In genomic region chr15:45375836-45376235, GRCh38 we compare ENCODE assay signal across 29 cellular contexts. TPM values are rescaled to one million over a fixed set of nuclear protein-coding genes. Genes with fewer than 3 reads are reported as not detected.
A peak's percentile ranks its signal among the peaks of the same experiment; 100 is the strongest.
DNase-seq lines count a peak whose midpoint lies in the region; ATAC-seq, FAIRE-seq and TF ChIP-seq lines count a peak whose summit lies in the region.
"Had no signal": no experiment of that assay in that cellular context is flagged by ENCODE, and none has a peak within 500 bp of the region (broad histone marks: within the 10 kb centered on the region; RNA-seq: fewer than 3 reads in every experiment).

No MANE protein-coding gene starts in this region.

- POLR2A ChIA-PET in CD4-positive, alpha-beta T cell (lab: Charles Lee): no interaction called here
- POLR2A ChIA-PET in CD4-positive, alpha-beta memory T cell (lab: Charles Lee; ENCODE audit: partially characterized antibody): no interaction called here
- POLR2A ChIA-PET in activated CD8-positive, alpha-beta T cell treated with anti-CD3 and anti-CD28 coated beads for 36 hours (lab: Charles Lee): interaction anchor here (3.2 kb wide), 1 partner anchor 27 kb away, joined by 9 read pairs; a partner anchor contains a TSS

- CTCF ChIA-PET in CD4-positive, alpha-beta T cell (lab: Charles Lee): no interaction called here
- CTCF ChIA-PET in CD4-positive, alpha-beta memory T cell (lab: Charles Lee; ENCODE audit: partially characterized antibody): no interaction called here
- CTCF ChIA-PET in activated CD8-positive, alpha-beta T cell treated with anti-CD3 and anti-CD28 coated beads for 36 hours (lab: Charles Lee): interaction anchor here (0.8 to 2.8 kb wide), 6 partner anchors 10 to 171 kb away, joined by 3 to 9 read pairs (median 4); no protein-coding TSS in a partner anchor

- H3K27me3 Mint-ChIP-seq in CD4-positive, alpha-beta T cell: peaks cover 61% of the 10 kb centered on the region
- peaks cover 7% of the 10 kb centered on the region for H3K27me3 Mint-ChIP-seq in astrocyte (ENCODE audit: low read depth, unreplicated experiment)
- H3K27me3 Mint-ChIP-seq in CD4-positive, alpha-beta memory T cell: peaks cover 49 to 55% of the 10 kb centered on the region in 2 donors
- peaks cover 34% of the 10 kb centered on the region for H3K27me3 Mint-ChIP-seq in activated CD8-positive, alpha-beta T cell treated with anti-CD3 and anti-CD28 coated beads for 36 hours

- no peak overlapping the region for H3K4me2 ChIP-seq in astrocyte (ENCODE audit: low read length)

- H3K36me3 Mint-ChIP-seq in CD4-positive, alpha-beta T cell (ENCODE audit: low read depth): no peaks in the 10 kb centered on the region
- H3K36me3 Mint-ChIP-seq in astrocyte (ENCODE audit: low read depth, unreplicated experiment): no peaks in the 10 kb centered on the region
- no peaks in the 10 kb centered on the region for H3K36me3 Mint-ChIP-seq in CD4-positive, alpha-beta memory T cell
- no peaks in the 10 kb centered on the region for H3K36me3 Mint-ChIP-seq in activated CD8-positive, alpha-beta T cell treated with anti-CD3 and anti-CD28 coated beads for 36 hours (ENCODE audit: low read depth)

- WGBS in pancreas, 2 donors: 9 to 13% methylated on average over 3 of the region's 3 CpGs

- H3K27ac ChIP-seq in CD4-positive, alpha-beta T cell (ENCODE audit: low read depth, low read length): no peak overlapping the region
- H3K27ac ChIP-seq in astrocyte (ENCODE audit: low read depth, low read length) (no peak overlapping the region), kidney (ENCODE audit: low read depth in 2 of 2, low read length in 2 of 2) (peak overlapping the region; percentile 68 to 78), pancreas (peak overlapping the region in 3 of 4 donors; percentile 92 to 98 (median 96))
- H3K27ac ChIP-seq in CD4-positive, alpha-beta memory T cell (ENCODE audit: low read depth, low read length): no peak overlapping the region
- H3K27ac ChIP-seq: cardiac muscle cell, parathyroid adenoma, SJSA1 had no signal

- H3K36me3 ChIP-seq in astrocyte (ENCODE audit: insufficient read depth, low read length) (no peaks in the 10 kb centered on the region), kidney (ENCODE audit: control insufficient read depth in 1 of 2, insufficient read depth in 2 of 2, low read length in 2 of 2) (no peaks in the 10 kb centered on the region), pancreas (peaks cover 0 to 17% (median 15%) of the 10 kb centered on the region in 3 donors)
- H3K36me3 ChIP-seq in CD4-positive, alpha-beta memory T cell (ENCODE audit: insufficient read depth, low read length): no peaks in the 10 kb centered on the region
- H3K36me3 ChIP-seq: BE2C, cardiac muscle cell, SJSA1 had no signal

- H3K9me3 ChIP-seq in CD4-positive, alpha-beta T cell (ENCODE audit: control insufficient read depth, low read length): no peaks in the 10 kb centered on the region
- H3K9me3 ChIP-seq in astrocyte (ENCODE audit: insufficient read depth, low read depth, low read length): no peaks in the 10 kb centered on the region
- no peaks in the 10 kb centered on the region for H3K9me3 ChIP-seq in kidney (ENCODE audit: control insufficient read depth in 1 of 2, low read length in 2 of 2)
- no peaks in the 10 kb centered on the region for H3K9me3 ChIP-seq in pancreas
- no peaks in the 10 kb centered on the region for H3K9me3 ChIP-seq in CD4-positive, alpha-beta memory T cell (ENCODE audit: control insufficient read depth in 1 of 2, low read length in 2 of 2)

- no peak for DNase-seq in CD4-positive, alpha-beta T cell
- no peak for DNase-seq in astrocyte (ENCODE audit: low read depth)
- DNase-seq in kidney: no peak
- no peak for DNase-seq in pancreas
- DNase-seq in HUDEP-2 (lab: John Stamatoyannopoulos, UW; ENCODE audit: unreplicated experiment in 76 of 76): no peak
- no peak for DNase-seq in CD4-positive, alpha-beta memory T cell
- no peak for DNase-seq in activated CD8-positive, alpha-beta T cell treated with anti-CD3 and anti-CD28 coated beads for 36 hours
- DNase-seq: activated naive CD4-positive, alpha-beta T cell treated with anti-CD3 and anti-CD28 coated beads for 36 hours; activated T-cell treated with anti-CD3 and anti-CD28 coated beads, Interleukin-2, amount 50 U/mL, for 48 hours; amniotic stem cell; BE2C; dermis blood vessel endothelial cell; DMS79; GF-D8; HFFc6; mesenchymal stem cell; naive thymus-derived CD8-positive, alpha-beta T cell; NCI-H146; NCI-H510A treated with DMSO at 0.1 percent for 48 hours; stimulated activated CD4-positive, alpha-beta T cell treated with anti-CD3 and anti-CD28 coated beads, Interleukin-15, amount 100 ng/mL, for 24 hours; stimulated activated naive CD8-positive, alpha-beta T cell treated with anti-CD3 and anti-CD28 coated beads, Interleukin-15, amount 100 ng/mL, for 72 hours had no signal

- TF ChIP-seq CTCF in CD4-positive, alpha-beta T cell (IDR thresholded peaks at IDR 0.05): no peak
- TF ChIP-seq CTCF in astrocyte (IDR thresholded peaks at IDR 0.05; ENCODE audit: insufficient read depth, low read depth, low read length): no peak
- no peak for TF ChIP-seq CTCF in kidney (IDR thresholded peaks at IDR 0.05; ENCODE audit: borderline replicate concordance, extremely low read depth, insufficient read depth)
- no peak for TF ChIP-seq CTCF in pancreas (IDR thresholded peaks at IDR 0.05)
- TF ChIP-seq CTCF in activated CD8-positive, alpha-beta T cell treated with anti-CD3 and anti-CD28 coated beads for 36 hours (IDR thresholded peaks at IDR 0.05): no peak

- FAIRE-seq in astrocyte (lab: Jason Lieb, UNC) (no peak), kidney (lab: Jason Lieb, UNC) (no peak), pancreas (lab: Jason Lieb, UNC) (no peak)
- FAIRE-seq: RCC 7860 had no signal

- intact Hi-C loops in CD4-positive, alpha-beta T cell (cut with DNase I, micrococcal nuclease): no loop called here
- intact Hi-C loops in kidney (cut with DNase I): no loop called here
- intact Hi-C loops in pancreas (cut with DNase I): no loop called here
- intact Hi-C loops in CD4-positive, alpha-beta memory T cell (cut with micrococcal nuclease): no loop called here
- intact Hi-C loops in activated CD8-positive, alpha-beta T cell treated with anti-CD3 and anti-CD28 coated beads for 36 hours (cut with micrococcal nuclease): no loop called here

- peaks cover 29% of the 10 kb centered on the region for H3K4me1 Mint-ChIP-seq in CD4-positive, alpha-beta T cell (ENCODE audit: low read depth)
- peaks cover 14% of the 10 kb centered on the region for H3K4me1 Mint-ChIP-seq in astrocyte (ENCODE audit: low read depth, unreplicated experiment)
- H3K4me1 Mint-ChIP-seq in CD4-positive, alpha-beta memory T cell: peaks cover 5 to 22% (median 17%) of the 10 kb centered on the region in 4 donors
- peaks cover 15% of the 10 kb centered on the region for H3K4me1 Mint-ChIP-seq in activated CD8-positive, alpha-beta T cell treated with anti-CD3 and anti-CD28 coated beads for 36 hours (ENCODE audit: low read depth)

- H4K20me1 ChIP-seq in astrocyte (ENCODE audit: insufficient read depth, low read length): no peaks in the 10 kb centered on the region

- peaks cover 12% of the 10 kb centered on the region for H3K4me1 ChIP-seq in astrocyte (ENCODE audit: insufficient read depth, low read length)
- H3K4me1 ChIP-seq in kidney (ENCODE audit: control insufficient read depth in 1 of 2, insufficient read depth in 1 of 2, low read depth in 1 of 2, low read length in 2 of 2): peaks cover 0 to 3% of the 10 kb centered on the region in 2 donors
- peaks cover 0 to 19% (median 12%) of the 10 kb centered on the region in 3 donors for H3K4me1 ChIP-seq in pancreas
- H3K4me1 ChIP-seq in CD4-positive, alpha-beta memory T cell (ENCODE audit: insufficient read depth, low read length): peaks cover 11% of the 10 kb centered on the region
- H3K4me1 ChIP-seq: BE2C, parathyroid adenoma had no signal

- H3K9ac ChIP-seq in astrocyte (ENCODE audit: low read length) (no peak overlapping the region), kidney (ENCODE audit: low read length in 2 of 2) (peak overlapping the region in 1 of 2 donors; percentile 89)
- H3K9ac ChIP-seq: parathyroid adenoma had no signal

- H3K9me3 Mint-ChIP-seq in CD4-positive, alpha-beta T cell: no peaks in the 10 kb centered on the region
- no peaks in the 10 kb centered on the region for H3K9me3 Mint-ChIP-seq in astrocyte (ENCODE audit: unreplicated experiment)
- no peaks in the 10 kb centered on the region for H3K9me3 Mint-ChIP-seq in CD4-positive, alpha-beta memory T cell
- no peaks in the 10 kb centered on the region for H3K9me3 Mint-ChIP-seq in activated CD8-positive, alpha-beta T cell treated with anti-CD3 and anti-CD28 coated beads for 36 hours
- H3K9me3 Mint-ChIP-seq: activated naive CD4-positive, alpha-beta T cell treated with anti-CD3 and anti-CD28 coated beads for 36 hours; GM23338; HFFc6; naive thymus-derived CD8-positive, alpha-beta T cell; stimulated activated naive CD8-positive, alpha-beta T cell treated with anti-CD3 and anti-CD28 coated beads, Interleukin-15, amount 100 ng/mL, for 72 hours had no signal

- H3K27ac Mint-ChIP-seq in CD4-positive, alpha-beta T cell: no peak overlapping the region
- peak overlapping the region; percentile 21 for H3K27ac Mint-ChIP-seq in astrocyte (ENCODE audit: unreplicated experiment)
- no peak overlapping the region for H3K27ac Mint-ChIP-seq in CD4-positive, alpha-beta memory T cell
- no peak overlapping the region for H3K27ac Mint-ChIP-seq in activated CD8-positive, alpha-beta T cell treated with anti-CD3 and anti-CD28 coated beads for 36 hours
- H3K27ac Mint-ChIP-seq: activated naive CD4-positive, alpha-beta T cell treated with anti-CD3 and anti-CD28 coated beads for 36 hours; GM23338; HFFc6; stimulated activated naive CD8-positive, alpha-beta T cell treated with anti-CD3 and anti-CD28 coated beads, Interleukin-15, amount 100 ng/mL, for 72 hours had no signal

- H3K27me3 ChIP-seq in CD4-positive, alpha-beta T cell (ENCODE audit: control insufficient read depth, insufficient read depth, low read length): peaks cover 73% of the 10 kb centered on the region
- H3K27me3 ChIP-seq in astrocyte (ENCODE audit: insufficient read depth, low read length) (peaks cover 43% of the 10 kb centered on the region), pancreas (no peaks in the 10 kb centered on the region)
- H3K27me3 ChIP-seq in CD4-positive, alpha-beta memory T cell (ENCODE audit: insufficient read depth, low read length): peaks cover 45% of the 10 kb centered on the region

- no peak for ATAC-seq in CD4-positive, alpha-beta T cell (ENCODE audit: poor library complexity)
- ATAC-seq in pancreas (no peak), HG02981 (IDR thresholded peaks at IDR 0.05; ENCODE audit: unreplicated experiment) (no peak)
- no peak for ATAC-seq in activated CD8-positive, alpha-beta T cell treated with anti-CD3 and anti-CD28 coated beads for 36 hours
- ATAC-seq: GM23338; naive thymus-derived CD8-positive, alpha-beta T cell; stimulated activated naive CD8-positive, alpha-beta T cell treated with anti-CD3 and anti-CD28 coated beads, Interleukin-15, amount 100 ng/mL, for 72 hours had no signal

- H3K4me3 ChIP-seq in astrocyte (ENCODE audit: insufficient read depth, low read depth, low read length): no peak overlapping the region
- peak overlapping the region; percentile 75 to 83 for H3K4me3 ChIP-seq in kidney (ENCODE audit: low read length in 2 of 2)
- peak overlapping the region; percentile 74 to 93 (median 88) for H3K4me3 ChIP-seq in pancreas
- no peak overlapping the region for H3K4me3 ChIP-seq in CD4-positive, alpha-beta memory T cell (ENCODE audit: low read length in 2 of 2)
- H3K4me3 ChIP-seq: cardiac muscle cell, GM23338, SJSA1 had no signal

- peak overlapping the region; percentile 35 for H3K4me3 Mint-ChIP-seq in CD4-positive, alpha-beta T cell
- H3K4me3 Mint-ChIP-seq in astrocyte (ENCODE audit: unreplicated experiment): no peak overlapping the region
- peak overlapping the region in 3 of 8 donors; percentile 12 to 35 (median 14) for H3K4me3 Mint-ChIP-seq in CD4-positive, alpha-beta memory T cell
- no peak overlapping the region for H3K4me3 Mint-ChIP-seq in activated CD8-positive, alpha-beta T cell treated with anti-CD3 and anti-CD28 coated beads for 36 hours
- H3K4me3 Mint-ChIP-seq: activated naive CD4-positive, alpha-beta T cell treated with anti-CD3 and anti-CD28 coated beads for 36 hours; HFFc6 had no signal

- no peaks in the 10 kb centered on the region for H3K79me2 ChIP-seq in astrocyte (ENCODE audit: insufficient read depth, low read length)
- H3K79me2 ChIP-seq: parathyroid adenoma had no signal

- no peak overlapping the region for H2AFZ ChIP-seq in astrocyte (ENCODE audit: low read depth, low read length)
- H2AFZ ChIP-seq: GM23338, parathyroid adenoma had no signal

RNA-seq across cellular contexts. Expression of gene GATM, which starts 2.5 kb away (rescaled TPM):
- total RNA-seq in CD4-positive, alpha-beta T cell: under 1 TPM; 0.55 to 0.70 TPM
- 5.1 and 5.4 TPM in 2 replicates for total RNA-seq in astrocyte
- total RNA-seq in kidney: 79.5 TPM
- 421 TPM for polyA plus RNA-seq in kidney (ENCODE audit: insufficient read depth, low read depth, low replicate concordance)
- 1,000 to 10,000 TPM in 4 of 6 donors, 100 to 1,000 TPM in 2; 862 to 1,576 (median 1,249) TPM for total RNA-seq in pancreas
- polyA plus RNA-seq in pancreas: 100 to 1,000 TPM; 343 to 367 TPM
- total RNA-seq in CD4-positive, alpha-beta memory T cell: 1 to 10 TPM; 1.1 to 1.6 TPM
- polyA plus RNA-seq in CD4-positive, alpha-beta memory T cell: under 1 TPM in 1 of 2 donors, not detected in 1; 0.26 TPM
- total RNA-seq in activated CD8-positive, alpha-beta T cell treated with anti-CD3 and anti-CD28 coated beads for 36 hours: 1 to 10 TPM; 5.6 to 6.5 TPM
- total RNA-seq: glomerular endothelial cell, HT1080, SJSA1 had no signal

Comparison
In these comparisons a context has a peak if more than half of its experiments do, and no peak if none do; other contexts are left out.
1. H3K27ac ChIP-seq: peak in kidney (2 of 2) and pancreas (3 of 4); none in CD4-positive, alpha-beta T cell (single experiment), astrocyte (single experiment) and CD4-positive, alpha-beta memory T cell (single experiment).
2. H3K4me3 ChIP-seq: peak in kidney (2 of 2) and pancreas (4 of 4); none in astrocyte (single experiment) and CD4-positive, alpha-beta memory T cell (0 of 2).
3. RNA of gene GATM, which starts 2.5 kb away (total RNA-seq): 862 to 1,576 TPM in pancreas and 79.5 TPM in kidney (single experiment); 5.6 to 6.5 TPM in activated CD8-positive, alpha-beta T cell treated with anti-CD3 and anti-CD28 coated beads for 36 hours, 5.1 to 5.4 TPM in astrocyte, 1.1 to 1.6 TPM in CD4-positive, alpha-beta memory T cell and 0.55 to 0.70 TPM in CD4-positive, alpha-beta T cell; every median in the first group is over 10 times any median in the second.